ENCODE assay signal across 30 cellular contexts in the genomic region with DNA sequence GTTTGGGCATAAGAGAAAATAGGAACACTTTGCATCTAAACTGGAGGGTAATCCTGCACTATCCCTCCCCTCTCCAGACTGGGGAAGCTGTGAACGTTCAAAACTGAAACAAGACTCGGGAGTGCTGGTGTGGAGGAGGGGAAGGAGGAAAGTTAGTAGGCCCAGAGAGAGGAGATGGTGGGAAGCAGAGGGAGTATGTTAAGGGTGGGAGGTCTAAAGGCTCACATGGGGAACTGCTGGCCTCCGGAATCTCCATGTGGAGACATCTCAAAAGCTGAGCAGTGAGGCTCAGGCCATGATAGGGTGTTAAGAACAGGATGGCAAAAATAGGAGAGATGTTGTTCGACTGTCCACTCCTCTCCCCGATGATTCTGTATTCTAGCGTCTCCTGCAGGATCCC. TPM values are rescaled to one million over a fixed set of nuclear protein-coding genes. Genes with fewer than 3 reads are reported as not detected.
"Had no signal": no experiment of that assay in that cellular context is flagged by ENCODE, and none has a peak within 500 bp of the region (broad histone marks: within the 10 kb centered on the region; RNA-seq: fewer than 3 reads in every experiment).

No MANE protein-coding gene starts in this region.

- H3K9me3 ChIP-seq: gastroesophageal sphincter, heart left ventricle, lower lobe of right lung, ovary, suprapubic skin, transverse colon, upper lobe of right lung, uterus had no signal

- H3K4me2 ChIP-seq: hepatocyte, smooth muscle cell had no signal

- H3K27me3 Mint-ChIP-seq: stimulated activated naive CD8-positive, alpha-beta T cell treated with anti-CD3 and anti-CD28 coated beads, Interleukin-15, amount 100 ng/mL, for 72 hours had no signal

- H3K27ac ChIP-seq: epithelial cell of prostate, foreskin keratinocyte, gastroesophageal sphincter, heart left ventricle, hepatocyte, lower lobe of right lung, ovary, suprapubic skin, transverse colon, upper lobe of right lung, uterus had no signal

- H3K4me1 Mint-ChIP-seq: stimulated activated naive CD8-positive, alpha-beta T cell treated with anti-CD3 and anti-CD28 coated beads, Interleukin-15, amount 100 ng/mL, for 72 hours had no signal

- H3K79me2 ChIP-seq: hepatocyte had no signal

- H3K27ac Mint-ChIP-seq: endodermal cell; naive thymus-derived CD8-positive, alpha-beta T cell; nephron progenitor cell had no signal

- H2AFZ ChIP-seq: hepatocyte had no signal

- H3K4me3 Mint-ChIP-seq: endodermal cell; naive thymus-derived CD8-positive, alpha-beta T cell; nephron progenitor cell; stimulated activated naive CD8-positive, alpha-beta T cell treated with anti-CD3 and anti-CD28 coated beads, Interleukin-15, amount 100 ng/mL, for 72 hours had no signal

- H3K36me3 ChIP-seq: gastroesophageal sphincter, heart left ventricle, lower lobe of right lung, ovary, suprapubic skin, transverse colon, upper lobe of right lung, uterus had no signal

- H3K9me3 Mint-ChIP-seq: endodermal cell; naive thymus-derived CD8-positive, alpha-beta T cell; nephron progenitor cell; stimulated activated naive CD8-positive, alpha-beta T cell treated with anti-CD3 and anti-CD28 coated beads, Interleukin-15, amount 100 ng/mL, for 72 hours had no signal

- H3K4me1 ChIP-seq: foreskin keratinocyte, gastroesophageal sphincter, heart left ventricle, lower lobe of right lung, suprapubic skin, transverse colon, upper lobe of right lung, uterus had no signal

- H3K27me3 ChIP-seq: dorsolateral prefrontal cortex, gastroesophageal sphincter, heart left ventricle, hepatocyte, ovary, suprapubic skin, upper lobe of right lung, uterus had no signal

- H3K36me3 Mint-ChIP-seq: naive thymus-derived CD8-positive, alpha-beta T cell had no signal

- ATAC-seq: esophagus mucosa; foreskin keratinocyte; gastroesophageal sphincter; heart left ventricle; left ventricle myocardium superior; lower lobe of right lung; naive thymus-derived CD8-positive, alpha-beta T cell; sciatic nerve; stimulated activated naive CD8-positive, alpha-beta T cell treated with anti-CD3 and anti-CD28 coated beads, Interleukin-15, amount 100 ng/mL, for 72 hours; upper lobe of right lung had no signal

- DNase-seq: dorsolateral prefrontal cortex; effector CD8-positive, alpha-beta T cell; endodermal cell; foreskin keratinocyte; heart left ventricle; kidney; left ventricle myocardium superior; lower lobe of right lung; naive thymus-derived CD8-positive, alpha-beta T cell; nephron progenitor cell; nucleus accumbens; ovary; posterior cingulate gyrus; stimulated activated CD4-positive, alpha-beta T cell treated with anti-CD3 and anti-CD28 coated beads, Interleukin-12 subunit alpha, Interleukin-12 subunit beta, amount 100 ng/mL, for 4 hours; stimulated activated CD4-positive, alpha-beta T cell treated with anti-CD3 and anti-CD28 coated beads, Interleukin-1b, Interleukin-23, amount 100 ng/mL, for 48 hours; stimulated activated CD4-positive, alpha-beta T cell treated with anti-CD3 and anti-CD28 coated beads, Interleukin-4, amount 100 ng/mL, for 1 hour; stimulated activated CD8-positive, alpha-beta memory T cell treated with anti-CD3 and anti-CD28 coated beads, Interleukin-4, amount 100 ng/mL, for 48 hours; stimulated activated naive CD4-positive, alpha-beta T cell; stimulated activated naive CD8-positive, alpha-beta T cell treated with anti-CD3 and anti-CD28 coated beads, Interleukin-15, amount 100 ng/mL, for 72 hours; transverse colon; upper lobe of right lung; uterus had no signal

- H3K4me3 ChIP-seq: dorsolateral prefrontal cortex, gastroesophageal sphincter, heart left ventricle, hepatocyte, lower lobe of right lung, ovary, smooth muscle cell, suprapubic skin, transverse colon, upper lobe of right lung, uterus had no signal

RNA-seq across cellular contexts. Expression of gene ADD2, which starts 47.9 kb away (rescaled TPM):
- total RNA-seq: myocyte had no signal
